Comparison of ENCODE assay signal across 14 cellular contexts in genomic region chr20:4069741-4070140, GRCh38. TPM values are rescaled to one million over a fixed set of nuclear protein-coding genes. Genes with fewer than 3 reads are reported as not detected.
DNase-seq lines count a peak whose midpoint lies in the region; ATAC-seq and TF ChIP-seq lines count a peak whose summit lies in the region.
"Had no signal": no experiment of that assay in that cellular context is flagged by ENCODE, and none has a peak within 500 bp of the region (broad histone marks: within the 10 kb centered on the region; RNA-seq: fewer than 3 reads in every experiment).

No MANE protein-coding gene starts in this region.

- H3K27me3 Mint-ChIP-seq in HFFc6 (ENCODE audit: insufficient read depth) (peaks cover 2% of the 10 kb centered on the region; the same call in 1 of the 2 replicates), natural killer cell (ENCODE audit: low read depth in 2 of 2) (peaks cover 0 to 2% of the 10 kb centered on the region in 2 donors)

- H3K4me3 ChIP-seq in adipocyte (ENCODE audit: low read length) (no peak overlapping the region), fibroblast of mammary gland (ENCODE audit: control insufficient read depth, low read depth, low read length) (no peak overlapping the region), skeletal muscle satellite cell (ENCODE audit: low read length) (no peak overlapping the region)
- H3K4me3 ChIP-seq: colonic mucosa, left ventricle myocardium inferior had no signal

- no peaks in the 10 kb centered on the region for H3K27me3 ChIP-seq in adipocyte (replicated peaks; ENCODE audit: control insufficient read depth, insufficient read depth, low read length)
- H3K27me3 ChIP-seq in skeletal muscle satellite cell (ENCODE audit: control insufficient read depth, insufficient read depth, low read length): no peaks in the 10 kb centered on the region
- H3K27me3 ChIP-seq: colonic mucosa had no signal

- peak; percentile 58 for DNase-seq in HFFc6
- DNase-seq in adipocyte (ENCODE audit: low read depth): no peak
- peak; percentile 85 for DNase-seq in fibroblast of mammary gland (ENCODE audit: low read depth)
- no peak for DNase-seq in natural killer cell
- DNase-seq in NCI-H2196 (lab: John Stamatoyannopoulos, UW; ENCODE audit: unreplicated experiment): no peak
- DNase-seq: activated CD4-positive, alpha-beta T cell treated with anti-CD3 and anti-CD28 coated beads, Interleukin-2, amount 50 U/mL, for 4 hours; activated T-cell treated with anti-CD3 and anti-CD28 coated beads, Interleukin-2, amount 50 U/mL, for 72 hours; colonic mucosa; left ventricle myocardium inferior; naive thymus-derived CD4-positive, alpha-beta T cell; NCI-H187; substantia nigra had no signal

- H3K4me1 ChIP-seq in adipocyte (ENCODE audit: control insufficient read depth, insufficient read depth, low read length): peaks cover 75% of the 10 kb centered on the region
- H3K4me1 ChIP-seq in skeletal muscle satellite cell (ENCODE audit: control insufficient read depth, insufficient read depth, low read length): peaks cover 57% of the 10 kb centered on the region

- H3K4me3 Mint-ChIP-seq in HFFc6 (no peak overlapping the region), natural killer cell (no peak overlapping the region)
- H3K4me3 Mint-ChIP-seq: activated T-cell treated with anti-CD3 and anti-CD28 coated beads, Interleukin-2, amount 50 U/mL, for 72 hours; naive thymus-derived CD4-positive, alpha-beta T cell had no signal

- H3K4me1 Mint-ChIP-seq in HFFc6 (ENCODE audit: low read depth) (peaks cover 72% of the 10 kb centered on the region), natural killer cell (peaks cover 0 to 5% of the 10 kb centered on the region in 2 donors)

- ATAC-seq in natural killer cell: no peak
- no peak for ATAC-seq in HG03045 (IDR thresholded peaks at IDR 0.05; ENCODE audit: unreplicated experiment)
- ATAC-seq: activated T-cell treated with anti-CD3 and anti-CD28 coated beads, Interleukin-2, amount 50 U/mL, for 72 hours; naive thymus-derived CD4-positive, alpha-beta T cell had no signal

- intact Hi-C loops in natural killer cell (cut with micrococcal nuclease): no loop called here

- H3K36me3 Mint-ChIP-seq in HFFc6 (ENCODE audit: low read depth) (0 out of 2 replicates have a peak, but pooled peaks cover 5% of the 10 kb centered on the region), natural killer cell (no peaks in the 10 kb centered on the region)

- H3K9ac ChIP-seq in adipocyte (ENCODE audit: low read length): peak overlapping the region; percentile 31
- no peak overlapping the region for H3K9ac ChIP-seq in skeletal muscle satellite cell (ENCODE audit: low read depth, low read length)

- H3K27ac Mint-ChIP-seq in HFFc6 (peak overlapping the region; percentile 77), natural killer cell (no peak overlapping the region)
- H3K27ac Mint-ChIP-seq: activated T-cell treated with anti-CD3 and anti-CD28 coated beads, Interleukin-2, amount 50 U/mL, for 72 hours; naive thymus-derived CD4-positive, alpha-beta T cell had no signal

- peak overlapping the region; percentile 21 for H3K4me2 ChIP-seq in skeletal muscle satellite cell (ENCODE audit: low read length)

- no peaks in the 10 kb centered on the region for H3K36me3 ChIP-seq in adipocyte (ENCODE audit: control insufficient read depth, insufficient read depth, low read length, severe bottlenecking)
- H3K36me3 ChIP-seq in skeletal muscle satellite cell (ENCODE audit: insufficient read depth, low read length): no peaks in the 10 kb centered on the region
- H3K36me3 ChIP-seq: colonic mucosa, left ventricle myocardium inferior had no signal

- peaks cover 3% of the 10 kb centered on the region; the same call in 1 of the 2 replicates for H3K9me3 Mint-ChIP-seq in HFFc6
- no peaks in the 10 kb centered on the region for H3K9me3 Mint-ChIP-seq in natural killer cell
- H3K9me3 Mint-ChIP-seq: activated T-cell treated with anti-CD3 and anti-CD28 coated beads, Interleukin-2, amount 50 U/mL, for 72 hours had no signal

- H3K9me3 ChIP-seq in adipocyte (ENCODE audit: control insufficient read depth, low read length) (no peaks in the 10 kb centered on the region), skeletal muscle satellite cell (replicated peaks; ENCODE audit: low read length) (no peaks in the 10 kb centered on the region)
- H3K9me3 ChIP-seq: colonic mucosa had no signal

- no peak for TF ChIP-seq CTCF in HFFc6 (IDR thresholded peaks at IDR 0.05)
- no peak for TF ChIP-seq CTCF in fibroblast of mammary gland (conservative IDR thresholded peaks at IDR 0.05; ENCODE audit: control insufficient read depth, insufficient read depth, low read depth, low read length)
- TF ChIP-seq CTCF in natural killer cell (IDR thresholded peaks at IDR 0.05): no peak

RNA-seq across cellular contexts. Expression of gene RNF24, which starts 54.4 kb away (rescaled TPM):
- total RNA-seq in HFFc6 (2021; fragmentation: NEBNext Ultra II Directional; extraction: Animal tissue kit (Norgen Biotek cat#: 25700)): 10 to 100 TPM; 21.3 to 26.6 (median 24.7) TPM
- 20.3 and 25.3 TPM in 2 replicates for total RNA-seq in skeletal muscle satellite cell (2012; rRNA removed)
- total RNA-seq in natural killer cell: 10 to 100 TPM in 1 of 3 donors, 1 to 10 TPM in 2; 7.1 to 15.3 (median 7.8) TPM

Comparison
In these comparisons a context has a peak if more than half of its experiments do, and no peak if none do; other contexts are left out.
1. DNase-seq: peak in HFFc6 (single experiment) and fibroblast of mammary gland (single experiment); none in adipocyte (single experiment), natural killer cell (single experiment) and NCI-H2196 (single experiment).